In genomic region chr16:75296606-75297005, GRCh38 we compare ENCODE assay signal across 12 cellular contexts.
DNase-seq lines count a peak whose midpoint lies in the region; ATAC-seq lines count a peak whose summit lies in the region.
"Had no signal": no experiment of that assay in that cellular context is flagged by ENCODE, and none has a peak within 500 bp of the region (broad histone marks: within the 10 kb centered on the region; RNA-seq: fewer than 3 reads in every experiment).

No MANE protein-coding gene starts in this region.

- no peak for ATAC-seq in GM21576 (IDR thresholded peaks at IDR 0.05; ENCODE audit: unreplicated experiment)
- ATAC-seq: activated naive CD8-positive, alpha-beta T cell treated with anti-CD3 and anti-CD28 coated beads, Interleukin-2, amount 50 U/mL, for 24 hours; stimulated activated naive B cell treated with anti-CD40 and anti-IgM and Interleukin-4, amounts not matched to agents 10 μg/mL and 1 μg/mL and 100 μg/mL, for 72 hours had no signal

- DNase-seq in AG08395 (ENCODE audit: low spot score), result peak; percentile 38
- peak; percentile 70 for DNase-seq in NCI-H1092 treated with DMSO at 0.1 percent for 48 hours (lab: John Stamatoyannopoulos, UW)
- peak; percentile 43 for DNase-seq in cerebellar cortex (ENCODE audit: low spot score)
- peak; percentile 53 for DNase-seq in iris pigment epithelial cell (ENCODE audit: low read depth)
- no peak for DNase-seq in activated CD8-positive, alpha-beta memory T cell treated with anti-CD3 and anti-CD28 coated beads, Interleukin-2, amount 50 U/mL, for 4 hours
- no peak for DNase-seq in cortex of kidney (lab: John Stamatoyannopoulos, UW)
- no peak for DNase-seq in SIG-M5 treated with dmso at 0.1 percent for 504 hours (lab: John Stamatoyannopoulos, UW; ENCODE audit: unreplicated experiment)
- DNase-seq: activated naive CD8-positive, alpha-beta T cell treated with anti-CD3 and anti-CD28 coated beads, Interleukin-2, amount 50 U/mL, for 24 hours; effector CD4-positive, alpha-beta T cell; NCI-H524 treated with DMSO at 0.1 percent for 48 hours; stimulated activated naive B cell treated with anti-CD40 and anti-IgM and Interleukin-4, amounts not matched to agents 10 μg/mL and 1 μg/mL and 100 μg/mL, for 72 hours had no signal

Comparison
In these comparisons a context has a peak if more than half of its experiments do, and no peak if none do; other contexts are left out.
1. DNase-seq: peak in AG08395 (single experiment), NCI-H1092 treated with DMSO at 0.1 percent for 48 hours (single experiment), cerebellar cortex (single experiment) and iris pigment epithelial cell (single experiment); none in activated CD8-positive, alpha-beta memory T cell treated with anti-CD3 and anti-CD28 coated beads, Interleukin-2, amount 50 U/mL, for 4 hours (single experiment), cortex of kidney (single experiment) and SIG-M5 treated with dmso at 0.1 percent for 504 hours (single experiment).